Comparison of ENCODE assay signal across 2 cellular contexts in the genomic region with DNA sequence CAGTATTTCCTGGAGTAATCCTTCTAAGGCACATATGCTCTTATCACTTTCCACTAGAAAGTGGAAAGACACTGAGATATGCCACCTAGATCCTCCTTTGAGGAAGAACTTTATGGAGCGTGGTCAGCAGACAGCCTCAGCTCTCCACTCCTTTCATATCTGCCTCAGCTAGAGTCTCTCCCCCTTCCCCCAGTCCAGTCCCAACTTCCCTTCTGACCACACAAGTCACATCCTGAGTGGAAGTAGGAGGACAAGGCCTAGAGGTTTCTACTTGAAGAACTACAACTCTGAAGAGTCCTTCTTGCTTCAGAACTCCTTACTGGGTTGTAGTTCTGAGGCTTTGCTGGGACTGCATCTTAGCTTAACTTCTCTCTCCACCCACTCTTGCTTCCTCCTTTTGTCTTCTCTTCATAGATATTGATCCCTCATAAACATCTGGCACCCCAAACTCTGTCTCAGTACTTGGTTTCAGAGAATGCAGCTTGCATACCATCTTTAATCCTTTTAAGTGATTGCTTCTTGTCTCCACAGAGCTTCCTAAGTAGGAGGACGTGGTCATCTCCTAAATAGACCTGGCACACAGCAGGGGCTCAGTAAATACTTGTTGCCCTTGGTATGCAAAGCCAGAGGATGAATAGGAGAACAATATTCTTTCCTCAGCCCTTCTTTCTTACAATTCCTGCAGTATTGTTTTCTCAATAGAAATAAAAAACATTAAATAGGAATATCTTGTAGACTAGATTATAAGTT.
TF ChIP-seq lines count a peak whose summit lies in the region.

No MANE protein-coding gene starts in this region.

TF ChIP-seq in GM23338, 12 proteins besides CTCF, POLR2A, EP300 and RAD21 (continued from another document):
- TF ChIP-seq, protein P1, sequence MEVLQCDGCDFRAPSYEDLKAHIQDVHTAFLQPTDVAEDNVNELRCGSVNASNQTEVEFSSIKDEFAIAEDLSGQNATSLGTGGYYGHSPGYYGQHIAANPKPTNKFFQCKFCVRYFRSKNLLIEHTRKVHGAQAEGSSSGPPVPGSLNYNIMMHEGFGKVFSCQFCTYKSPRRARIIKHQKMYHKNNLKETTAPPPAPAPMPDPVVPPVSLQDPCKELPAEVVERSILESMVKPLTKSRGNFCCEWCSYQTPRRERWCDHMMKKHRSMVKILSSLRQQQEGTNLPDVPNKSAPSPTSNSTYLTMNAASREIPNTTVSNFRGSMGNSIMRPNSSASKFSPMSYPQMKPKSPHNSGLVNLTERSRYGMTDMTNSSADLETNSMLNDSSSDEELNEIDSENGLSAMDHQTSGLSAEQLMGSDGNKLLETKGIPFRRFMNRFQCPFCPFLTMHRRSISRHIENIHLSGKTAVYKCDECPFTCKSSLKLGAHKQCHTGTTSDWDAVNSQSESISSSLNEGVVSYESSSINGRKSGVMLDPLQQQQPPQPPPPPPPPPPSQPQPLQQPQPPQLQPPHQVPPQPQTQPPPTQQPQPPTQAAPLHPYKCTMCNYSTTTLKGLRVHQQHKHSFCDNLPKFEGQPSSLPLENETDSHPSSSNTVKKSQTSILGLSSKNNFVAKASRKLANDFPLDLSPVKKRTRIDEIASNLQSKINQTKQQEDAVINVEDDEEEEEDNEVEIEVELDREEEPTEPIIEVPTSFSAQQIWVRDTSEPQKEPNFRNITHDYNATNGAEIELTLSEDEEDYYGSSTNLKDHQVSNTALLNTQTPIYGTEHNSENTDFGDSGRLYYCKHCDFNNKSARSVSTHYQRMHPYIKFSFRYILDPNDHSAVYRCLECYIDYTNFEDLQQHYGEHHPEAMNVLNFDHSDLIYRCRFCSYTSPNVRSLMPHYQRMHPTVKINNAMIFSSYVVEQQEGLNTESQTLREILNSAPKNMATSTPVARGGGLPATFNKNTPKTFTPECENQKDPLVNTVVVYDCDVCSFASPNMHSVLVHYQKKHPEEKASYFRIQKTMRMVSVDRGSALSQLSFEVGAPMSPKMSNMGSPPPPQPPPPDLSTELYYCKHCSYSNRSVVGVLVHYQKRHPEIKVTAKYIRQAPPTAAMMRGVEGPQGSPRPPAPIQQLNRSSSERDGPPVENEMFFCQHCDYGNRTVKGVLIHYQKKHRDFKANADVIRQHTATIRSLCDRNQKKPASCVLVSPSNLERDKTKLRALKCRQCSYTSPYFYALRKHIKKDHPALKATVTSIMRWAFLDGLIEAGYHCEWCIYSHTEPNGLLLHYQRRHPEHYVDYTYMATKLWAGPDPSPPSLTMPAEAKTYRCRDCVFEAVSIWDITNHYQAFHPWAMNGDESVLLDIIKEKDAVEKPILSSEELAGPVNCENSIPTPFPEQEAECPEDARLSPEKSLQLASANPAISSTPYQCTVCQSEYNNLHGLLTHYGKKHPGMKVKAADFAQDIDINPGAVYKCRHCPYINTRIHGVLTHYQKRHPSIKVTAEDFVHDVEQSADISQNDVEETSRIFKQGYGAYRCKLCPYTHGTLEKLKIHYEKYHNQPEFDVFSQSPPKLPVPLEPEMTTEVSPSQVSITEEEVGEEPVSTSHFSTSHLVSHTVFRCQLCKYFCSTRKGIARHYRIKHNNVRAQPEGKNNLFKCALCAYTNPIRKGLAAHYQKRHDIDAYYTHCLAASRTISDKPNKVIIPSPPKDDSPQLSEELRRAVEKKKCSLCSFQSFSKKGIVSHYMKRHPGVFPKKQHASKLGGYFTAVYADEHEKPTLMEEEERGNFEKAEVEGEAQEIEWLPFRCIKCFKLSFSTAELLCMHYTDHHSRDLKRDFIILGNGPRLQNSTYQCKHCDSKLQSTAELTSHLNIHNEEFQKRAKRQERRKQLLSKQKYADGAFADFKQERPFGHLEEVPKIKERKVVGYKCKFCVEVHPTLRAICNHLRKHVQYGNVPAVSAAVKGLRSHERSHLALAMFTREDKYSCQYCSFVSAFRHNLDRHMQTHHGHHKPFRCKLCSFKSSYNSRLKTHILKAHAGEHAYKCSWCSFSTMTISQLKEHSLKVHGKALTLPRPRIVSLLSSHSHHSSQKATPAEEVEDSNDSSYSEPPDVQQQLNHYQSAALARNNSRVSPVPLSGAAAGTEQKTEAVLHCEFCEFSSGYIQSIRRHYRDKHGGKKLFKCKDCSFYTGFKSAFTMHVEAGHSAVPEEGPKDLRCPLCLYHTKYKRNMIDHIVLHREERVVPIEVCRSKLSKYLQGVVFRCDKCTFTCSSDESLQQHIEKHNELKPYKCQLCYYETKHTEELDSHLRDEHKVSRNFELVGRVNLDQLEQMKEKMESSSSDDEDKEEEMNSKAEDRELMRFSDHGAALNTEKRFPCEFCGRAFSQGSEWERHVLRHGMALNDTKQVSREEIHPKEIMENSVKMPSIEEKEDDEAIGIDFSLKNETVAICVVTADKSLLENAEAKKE (CRISPR knock-in tag; IDR thresholded peaks at IDR 0.05): peak; percentile 74; the same call in 1 of the 2 replicates

TF ChIP-seq in K562, 482 proteins besides CTCF, POLR2A, EP300 and RAD21 (continued from another document):
- no peak for TF ChIP-seq SRSF7 (optimal IDR thresholded peaks at IDR 0.05; ENCODE audit: low read depth, low read length)
- no peak for TF ChIP-seq SRSF1 (IDR thresholded peaks at IDR 0.05; ENCODE audit: low read depth, low read length)
- TF ChIP-seq TOE1 (IDR thresholded peaks at IDR 0.05; ENCODE audit: borderline replicate concordance): no peak
- TF ChIP-seq TOE1 (CRISPR knock-in tag; IDR thresholded peaks at IDR 0.05; ENCODE audit: borderline replicate concordance, low read depth): no peak
- TF ChIP-seq, protein P2, sequence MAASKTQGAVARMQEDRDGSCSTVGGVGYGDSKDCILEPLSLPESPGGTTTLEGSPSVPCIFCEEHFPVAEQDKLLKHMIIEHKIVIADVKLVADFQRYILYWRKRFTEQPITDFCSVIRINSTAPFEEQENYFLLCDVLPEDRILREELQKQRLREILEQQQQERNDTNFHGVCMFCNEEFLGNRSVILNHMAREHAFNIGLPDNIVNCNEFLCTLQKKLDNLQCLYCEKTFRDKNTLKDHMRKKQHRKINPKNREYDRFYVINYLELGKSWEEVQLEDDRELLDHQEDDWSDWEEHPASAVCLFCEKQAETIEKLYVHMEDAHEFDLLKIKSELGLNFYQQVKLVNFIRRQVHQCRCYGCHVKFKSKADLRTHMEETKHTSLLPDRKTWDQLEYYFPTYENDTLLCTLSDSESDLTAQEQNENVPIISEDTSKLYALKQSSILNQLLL (CRISPR knock-in tag; IDR thresholded peaks at IDR 0.05; ENCODE audit: borderline replicate concordance): no peak
- no peak for TF ChIP-seq TRIM25 (IDR thresholded peaks at IDR 0.05; ENCODE audit: borderline replicate concordance)
- TF ChIP-seq KDM4B (IDR thresholded peaks at IDR 0.05; ENCODE audit: borderline replicate concordance in 2 of 2, low read depth in 1 of 2): no peak
